In genomic region chr6:26312501-26313390, GRCh38 we compare ENCODE assay signal across 1 cellular context.
TF ChIP-seq lines count a peak whose summit lies in the region.

No MANE protein-coding gene starts in this region.

TF ChIP-seq in IMR-90, 13 proteins besides CTCF, POLR2A, EP300 and RAD21:
- TF ChIP-seq MAFK (IDR thresholded peaks at IDR 0.05; ENCODE audit: low read depth, low read length) (no peak), MAZ (IDR thresholded peaks at IDR 0.05; ENCODE audit: borderline replicate concordance, low read depth, low read length) (peak; percentile 64; the same call in 1 of the 2 replicates), CHD1 (IDR thresholded peaks at IDR 0.05; ENCODE audit: low read depth, low read length) (peak; percentile 78; the same call in 1 of the 2 replicates), CEBPB (IDR thresholded peaks at IDR 0.05; ENCODE audit: low read depth, low read length) (peak; percentile 20; the same call in 1 of the 2 replicates), ELK1 (IDR thresholded peaks at IDR 0.05; ENCODE audit: borderline replicate concordance, low read depth, low read length) (no peak), MXI1 (IDR thresholded peaks at IDR 0.05; ENCODE audit: borderline replicate concordance, low read depth, low read length) (0 out of 2 replicates have a peak, but pooled peaks have one; percentile 14), NFE2L2 (IDR thresholded peaks at IDR 0.05; ENCODE audit: low read depth, low read length) (no peak), FOS (IDR thresholded peaks at IDR 0.05; ENCODE audit: low read depth, low read length) (peak; percentile 85), SMC3 (IDR thresholded peaks at IDR 0.05; ENCODE audit: low read depth, low read length) (no peak)
